In the genomic region with DNA sequence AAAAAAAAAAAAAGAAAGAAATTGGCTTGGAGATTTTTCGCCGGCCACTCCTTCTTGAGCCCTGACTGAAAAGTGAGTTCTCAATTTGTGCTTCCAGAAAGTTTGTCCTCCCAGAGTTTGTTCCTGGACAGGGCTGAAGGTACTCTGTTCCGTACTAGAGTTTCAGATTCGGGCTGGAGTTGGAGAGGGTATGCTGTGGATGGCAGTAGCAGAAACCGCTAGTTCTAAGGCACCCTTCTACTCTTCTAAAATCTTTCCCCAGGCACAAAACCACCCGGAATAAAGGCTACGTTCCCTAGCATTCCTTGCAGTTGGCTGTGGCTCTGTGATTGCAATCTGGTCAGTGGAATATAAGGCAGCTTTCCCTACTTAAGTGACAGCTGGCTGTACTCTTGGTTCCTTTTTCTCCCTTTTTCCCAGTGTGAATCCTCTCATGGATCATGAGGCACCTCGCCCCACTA, we compare ENCODE assay signal across 8 cellular contexts. TPM values are rescaled to one million over a fixed set of nuclear protein-coding genes. Genes with fewer than 3 reads are reported as not detected.
DNase-seq lines count a peak whose midpoint lies in the region; ATAC-seq and TF ChIP-seq lines count a peak whose summit lies in the region.

No MANE protein-coding gene starts in this region.

- H3K9me3 ChIP-seq in DOHH2 (ENCODE audit: control insufficient read depth, insufficient read depth, low read length) (no peaks in the 10 kb centered on the region), body of pancreas (no peaks in the 10 kb centered on the region), liver (ENCODE audit: control insufficient read depth in 4 of 4, low read length in 3 of 4) (no peaks in the 10 kb centered on the region)

- H3F3A ChIP-seq in DOHH2 (ENCODE audit: control insufficient read depth, insufficient read depth): peaks cover 14% of the 10 kb centered on the region

- DNase-seq in M059J (ENCODE audit: low read depth): peak; percentile 71
- DNase-seq in body of pancreas: peak in 2 of 4 donors; percentile 7 to 14
- DNase-seq in type B pancreatic cell (ENCODE audit: extremely low spot score, unreplicated experiment): no peak
- DNase-seq in activated gamma-delta T cell (lab: John Stamatoyannopoulos, UW): no peak
- DNase-seq in stimulated activated CD4-positive, alpha-beta T cell treated with anti-CD3 and anti-CD28 coated beads, Interleukin-4, amount 100 ng/mL, for 4 hours: no peak

- 32 to 42% methylated on average over 8 of the region's 8 CpGs for WGBS in body of pancreas, 2 donors
- WGBS in liver: 45% methylated on average over 8 of the region's 8 CpGs

- peak overlapping the region; percentile 82 for H3K4me3 ChIP-seq in DOHH2 (ENCODE audit: low read length)
- H3K4me3 ChIP-seq in body of pancreas: peak overlapping the region in 1 of 2 donors; percentile 78
- H3K4me3 ChIP-seq in liver (ENCODE audit: low read depth in 1 of 3, low read length in 3 of 3): peak overlapping the region in 2 of 3 donors; percentile 89 to 92

- H3K27ac ChIP-seq in DOHH2 (ENCODE audit: low read depth, low read length) (no peak overlapping the region), body of pancreas (peak overlapping the region in 2 of 4 donors; percentile 68 to 82), liver (ENCODE audit: low read depth in 1 of 2, low read length in 2 of 2) (no peak overlapping the region)

- peaks cover 12% of the 10 kb centered on the region for H3K4me1 Mint-ChIP-seq in type B pancreatic cell (ENCODE audit: unreplicated experiment)

- peak; percentile 27 for ATAC-seq in body of pancreas
- no peak for ATAC-seq in HG03442 (IDR thresholded peaks at IDR 0.05; ENCODE audit: unreplicated experiment)

- H3K9me3 Mint-ChIP-seq in type B pancreatic cell: no peaks in the 10 kb centered on the region

- no peaks in the 10 kb centered on the region for H4K20me1 ChIP-seq in DOHH2 (ENCODE audit: control insufficient read depth, insufficient read depth, low read depth, low read length)

- no peaks in the 10 kb centered on the region for H3K27me3 Mint-ChIP-seq in type B pancreatic cell

- peak overlapping the region; percentile 84 for H3K4me3 Mint-ChIP-seq in type B pancreatic cell

- no peak for TF ChIP-seq RAD21 in liver (IDR thresholded peaks at IDR 0.05)

- H3K27me3 ChIP-seq in DOHH2 (ENCODE audit: control insufficient read depth, low read length): no peaks in the 10 kb centered on the region
- no peaks in the 10 kb centered on the region for H3K27me3 ChIP-seq in body of pancreas
- H3K27me3 ChIP-seq in liver (ENCODE audit: control insufficient read depth in 4 of 4, insufficient read depth in 4 of 4, low read length in 3 of 4): no peaks in the 10 kb centered on the region

- H3K4me1 ChIP-seq in DOHH2 (ENCODE audit: control insufficient read depth, low read length): peaks cover 25% of the 10 kb centered on the region
- peaks cover 19% of the 10 kb centered on the region for H3K4me1 ChIP-seq in body of pancreas
- H3K4me1 ChIP-seq in liver (ENCODE audit: control insufficient read depth in 4 of 4, insufficient read depth in 4 of 4, low read length in 3 of 4): peaks cover 0 to 19% (median 13%) of the 10 kb centered on the region in 4 donors

- H3K79me2 ChIP-seq in DOHH2 (ENCODE audit: control insufficient read depth, low read length): peaks cover 3% of the 10 kb centered on the region; the same call in 1 of the 2 replicates

- H3K36me3 Mint-ChIP-seq in type B pancreatic cell: no peaks in the 10 kb centered on the region

- intact Hi-C loops in body of pancreas (cut with DNase I): no loop called here

- TF ChIP-seq CTCF in DOHH2 (IDR thresholded peaks at IDR 0.05; ENCODE audit: low read depth, low read length, poor library complexity, severe bottlenecking) (no peak), body of pancreas (IDR thresholded peaks at IDR 0.05) (no peak), liver (IDR thresholded peaks at IDR 0.05; ENCODE audit: low read depth, low read length, missing input control) (no peak), type B pancreatic cell (conservative IDR thresholded peaks at IDR 0.05) (no peak)

- H3K27ac Mint-ChIP-seq in type B pancreatic cell: peak overlapping the region; percentile 33

- peak in 1 of 3 donors; percentile 22 for TF ChIP-seq POLR2A in body of pancreas (IDR thresholded peaks at IDR 0.05)

- H3K9me2 ChIP-seq in DOHH2 (replicated peaks; ENCODE audit: control insufficient read depth, low read length): no peaks in the 10 kb centered on the region

- peak overlapping the region; percentile 82 for H3K4me2 ChIP-seq in DOHH2 (ENCODE audit: low read length)

- H3K9ac ChIP-seq in liver (ENCODE audit: low read depth in 1 of 2, low read length in 2 of 2): no peak overlapping the region

- H3K36me3 ChIP-seq in DOHH2 (ENCODE audit: control insufficient read depth, low read length) (no peaks in the 10 kb centered on the region; the same call in 1 of the 2 replicates), body of pancreas (replicated peaks in 1 of 2; ENCODE audit: insufficient read depth in 1 of 2, low read depth in 2 of 2) (peaks cover 0 to 4% of the 10 kb centered on the region in 2 donors), liver (ENCODE audit: control insufficient read depth in 4 of 4, insufficient read depth in 3 of 4, low read depth in 1 of 4, low read length in 3 of 4) (peaks cover 0 to 10% (median 10%) of the 10 kb centered on the region in 4 donors)

TF ChIP-seq in liver, 16 proteins besides CTCF, POLR2A, EP300 and RAD21:
- TF ChIP-seq HNF4G (IDR thresholded peaks at IDR 0.05) (no peak), TAF1 (conservative IDR thresholded peaks at IDR 0.05) (no peak), YY1 (IDR thresholded peaks at IDR 0.05) (no peak), FOXA1 (IDR thresholded peaks at IDR 0.05) (no peak), GABPA (IDR thresholded peaks at IDR 0.05 in 1 of 2, conservative IDR thresholded peaks at IDR 0.05 in 1 of 2) (no peak), HNF4A (conservative IDR thresholded peaks at IDR 0.05) (no peak), NR2F2 (IDR thresholded peaks at IDR 0.05) (no peak), EGR1 (IDR thresholded peaks at IDR 0.05; ENCODE audit: low read depth in 2 of 2) (no peak), SP1 (IDR thresholded peaks at IDR 0.05) (no peak)
- TF ChIP-seq, protein P1, sequence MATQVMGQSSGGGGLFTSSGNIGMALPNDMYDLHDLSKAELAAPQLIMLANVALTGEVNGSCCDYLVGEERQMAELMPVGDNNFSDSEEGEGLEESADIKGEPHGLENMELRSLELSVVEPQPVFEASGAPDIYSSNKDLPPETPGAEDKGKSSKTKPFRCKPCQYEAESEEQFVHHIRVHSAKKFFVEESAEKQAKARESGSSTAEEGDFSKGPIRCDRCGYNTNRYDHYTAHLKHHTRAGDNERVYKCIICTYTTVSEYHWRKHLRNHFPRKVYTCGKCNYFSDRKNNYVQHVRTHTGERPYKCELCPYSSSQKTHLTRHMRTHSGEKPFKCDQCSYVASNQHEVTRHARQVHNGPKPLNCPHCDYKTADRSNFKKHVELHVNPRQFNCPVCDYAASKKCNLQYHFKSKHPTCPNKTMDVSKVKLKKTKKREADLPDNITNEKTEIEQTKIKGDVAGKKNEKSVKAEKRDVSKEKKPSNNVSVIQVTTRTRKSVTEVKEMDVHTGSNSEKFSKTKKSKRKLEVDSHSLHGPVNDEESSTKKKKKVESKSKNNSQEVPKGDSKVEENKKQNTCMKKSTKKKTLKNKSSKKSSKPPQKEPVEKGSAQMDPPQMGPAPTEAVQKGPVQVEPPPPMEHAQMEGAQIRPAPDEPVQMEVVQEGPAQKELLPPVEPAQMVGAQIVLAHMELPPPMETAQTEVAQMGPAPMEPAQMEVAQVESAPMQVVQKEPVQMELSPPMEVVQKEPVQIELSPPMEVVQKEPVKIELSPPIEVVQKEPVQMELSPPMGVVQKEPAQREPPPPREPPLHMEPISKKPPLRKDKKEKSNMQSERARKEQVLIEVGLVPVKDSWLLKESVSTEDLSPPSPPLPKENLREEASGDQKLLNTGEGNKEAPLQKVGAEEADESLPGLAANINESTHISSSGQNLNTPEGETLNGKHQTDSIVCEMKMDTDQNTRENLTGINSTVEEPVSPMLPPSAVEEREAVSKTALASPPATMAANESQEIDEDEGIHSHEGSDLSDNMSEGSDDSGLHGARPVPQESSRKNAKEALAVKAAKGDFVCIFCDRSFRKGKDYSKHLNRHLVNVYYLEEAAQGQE (IDR thresholded peaks at IDR 0.05): no peak
- TF ChIP-seq, protein P2, sequence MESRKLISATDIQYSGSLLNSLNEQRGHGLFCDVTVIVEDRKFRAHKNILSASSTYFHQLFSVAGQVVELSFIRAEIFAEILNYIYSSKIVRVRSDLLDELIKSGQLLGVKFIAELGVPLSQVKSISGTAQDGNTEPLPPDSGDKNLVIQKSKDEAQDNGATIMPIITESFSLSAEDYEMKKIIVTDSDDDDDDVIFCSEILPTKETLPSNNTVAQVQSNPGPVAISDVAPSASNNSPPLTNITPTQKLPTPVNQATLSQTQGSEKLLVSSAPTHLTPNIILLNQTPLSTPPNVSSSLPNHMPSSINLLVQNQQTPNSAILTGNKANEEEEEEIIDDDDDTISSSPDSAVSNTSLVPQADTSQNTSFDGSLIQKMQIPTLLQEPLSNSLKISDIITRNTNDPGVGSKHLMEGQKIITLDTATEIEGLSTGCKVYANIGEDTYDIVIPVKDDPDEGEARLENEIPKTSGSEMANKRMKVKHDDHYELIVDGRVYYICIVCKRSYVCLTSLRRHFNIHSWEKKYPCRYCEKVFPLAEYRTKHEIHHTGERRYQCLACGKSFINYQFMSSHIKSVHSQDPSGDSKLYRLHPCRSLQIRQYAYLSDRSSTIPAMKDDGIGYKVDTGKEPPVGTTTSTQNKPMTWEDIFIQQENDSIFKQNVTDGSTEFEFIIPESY (IDR thresholded peaks at IDR 0.05): no peak
- TF ChIP-seq, protein P3, sequence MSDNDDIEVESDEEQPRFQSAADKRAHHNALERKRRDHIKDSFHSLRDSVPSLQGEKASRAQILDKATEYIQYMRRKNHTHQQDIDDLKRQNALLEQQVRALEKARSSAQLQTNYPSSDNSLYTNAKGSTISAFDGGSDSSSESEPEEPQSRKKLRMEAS (IDR thresholded peaks at IDR 0.05): no peak
TF ChIP-seq in liver: peak in this region for 0.

RNA-seq across cellular contexts. Expression of a gene that starts 0.7 kb away (rescaled TPM):
- total RNA-seq in M059J (2014; rRNA removed; shearing (Covaris generic)): 32.2 and 35.5 TPM in 2 replicates
- 1 to 10 TPM; 2.3 to 9.1 TPM for total RNA-seq in body of pancreas
- total RNA-seq in liver: 1 to 10 TPM; 5.4 to 5.6 TPM
- polyA plus RNA-seq in liver: 1 to 10 TPM; 2.4 to 2.8 TPM
- total RNA-seq in type B pancreatic cell (ENCODE audit: low replicate concordance): 25.1 and 28.8 TPM in 2 replicates
